ENCODE assay signal across 7 cellular contexts in the genomic region with DNA sequence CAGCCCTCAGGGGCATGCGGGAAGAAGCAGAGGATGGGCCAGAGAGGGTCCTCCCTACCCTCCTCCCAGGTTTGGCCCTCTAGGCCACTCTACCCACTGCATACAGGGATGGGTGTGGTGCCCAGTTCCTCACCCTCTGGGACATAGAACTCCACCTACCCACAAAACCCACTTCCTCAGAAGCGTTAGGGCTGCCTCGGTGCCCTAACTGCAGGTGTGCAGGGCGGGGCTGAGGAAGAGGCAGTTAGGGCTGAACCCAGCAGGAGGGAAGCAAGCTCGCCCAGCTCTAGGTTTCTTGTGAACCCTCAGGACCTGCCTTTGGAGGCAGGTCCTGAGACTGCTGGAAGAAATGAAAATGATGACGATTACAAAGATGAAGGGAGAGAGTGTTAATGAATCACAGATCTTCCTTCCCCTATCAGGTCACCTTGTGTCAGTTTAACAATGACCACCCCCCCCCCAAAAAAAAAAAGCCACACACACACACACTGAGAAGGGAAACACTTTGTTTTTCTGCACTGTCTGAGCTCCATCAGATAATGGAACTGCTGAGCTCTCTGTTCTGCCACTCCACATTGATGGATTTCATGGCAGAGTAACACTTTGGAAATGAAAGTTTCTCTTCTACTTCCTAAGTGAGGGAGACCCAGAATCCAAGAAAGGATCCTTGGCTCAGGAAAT.
DNase-seq lines count a peak whose midpoint lies in the region; ATAC-seq lines count a peak whose summit lies in the region.

No MANE protein-coding gene starts in this region.

- ATAC-seq in GM19397 (IDR thresholded peaks at IDR 0.05; ENCODE audit: unreplicated experiment), result peak; percentile 88
- peak; percentile 79 for ATAC-seq in HG03280 (IDR thresholded peaks at IDR 0.05; ENCODE audit: unreplicated experiment)
- ATAC-seq in left colon, result peak; percentile 48
- no peak for ATAC-seq in GM18861 (IDR thresholded peaks at IDR 0.05; ENCODE audit: unreplicated experiment)

- peak; percentile 65 for DNase-seq in activated CD4-positive, alpha-beta T cell treated with anti-CD3 and anti-CD28 coated beads for 48 hours
- DNase-seq in left colon (peak; percentile 65 to 66), NCI-H187 (lab: John Stamatoyannopoulos, UW) (no peak), NCI-H2029 (lab: John Stamatoyannopoulos, UW) (no peak)

- intact Hi-C loops in left colon (cut with DNase I, micrococcal nuclease), result no loop called here

Comparison
In these comparisons a context has a peak if more than half of its experiments do, and no peak if none do; other contexts are left out.
1. DNase-seq: peak in activated CD4-positive, alpha-beta T cell treated with anti-CD3 and anti-CD28 coated beads for 48 hours (single experiment) and left colon (2 of 2); none in NCI-H187 (0 of 2) and NCI-H2029 (single experiment).